Comparison of ENCODE assay signal across 20 cellular contexts in the genomic region with DNA sequence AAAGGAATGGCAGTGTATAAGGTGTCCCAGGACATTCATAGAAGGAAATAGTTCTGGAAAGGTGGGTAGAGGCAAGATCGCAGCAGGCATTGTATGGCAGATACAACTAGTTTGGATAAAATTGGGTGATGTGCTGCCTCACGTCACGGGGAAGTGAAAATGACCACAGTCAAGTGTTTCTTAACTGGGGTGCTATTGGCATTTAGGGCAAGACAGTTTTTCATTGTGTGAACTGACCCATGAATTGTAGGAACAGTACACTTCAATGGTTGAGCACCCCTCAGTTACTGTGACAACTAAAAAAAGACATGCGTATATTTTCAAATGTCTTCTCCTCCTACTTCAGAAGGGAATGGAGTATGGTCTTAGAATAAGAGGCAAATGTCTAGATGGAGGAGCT. TPM values are rescaled to one million over a fixed set of nuclear protein-coding genes. Genes with fewer than 3 reads are reported as not detected.
DNase-seq lines count a peak whose midpoint lies in the region; ATAC-seq lines count a peak whose summit lies in the region.
"Had no signal": no experiment of that assay in that cellular context is flagged by ENCODE, and none has a peak within 500 bp of the region (broad histone marks: within the 10 kb centered on the region; RNA-seq: fewer than 3 reads in every experiment).

No MANE protein-coding gene starts in this region.

- DNase-seq in SK-N-MC (ENCODE audit: low read depth, low spot score) (no peak), C1 segment of cervical spinal cord (lab: John Stamatoyannopoulos, UW) (no peak)
- no peak for DNase-seq in activated CD4-positive, alpha-beta T cell treated with anti-CD3 and anti-CD28 coated beads for 48 hours
- DNase-seq: AML-193; Calu3; CD4-positive, alpha-beta memory T cell; GF-D8; Karpas-422; NCI-H1105 treated with DMSO at 0.1 percent for 48 hours; NCI-H187; NCI-H226; NCI-H524 treated with DMSO at 0.1 percent for 48 hours; OCI-M1; Right ventricle myocardium superior; T1000 had no signal

- no peaks in the 10 kb centered on the region for H3K9me3 Mint-ChIP-seq in IgD-negative memory B cell
- H3K9me3 Mint-ChIP-seq in stimulated activated memory B cell treated with anti-CD40 and anti-IgM and Interleukin-4, amounts not matched to agents 10 μg/mL and 1 μg/mL and 100 μg/mL, for 72 hours: no peaks in the 10 kb centered on the region

- no peak overlapping the region for H3K4me3 ChIP-seq in SK-N-MC

- H3K36me3 ChIP-seq in SK-N-MC (ENCODE audit: insufficient read depth, low read length): no peaks in the 10 kb centered on the region

- no peaks in the 10 kb centered on the region for H3K36me3 Mint-ChIP-seq in IgD-negative memory B cell
- no peaks in the 10 kb centered on the region for H3K36me3 Mint-ChIP-seq in stimulated activated memory B cell treated with anti-CD40 and anti-IgM and Interleukin-4, amounts not matched to agents 10 μg/mL and 1 μg/mL and 100 μg/mL, for 72 hours
- H3K36me3 Mint-ChIP-seq: CD4-positive, alpha-beta memory T cell had no signal

- H3K27ac Mint-ChIP-seq in IgD-negative memory B cell: peak overlapping the region; percentile 0 to 64 (median 36)
- peak overlapping the region; percentile 95 for H3K27ac Mint-ChIP-seq in stimulated activated memory B cell treated with anti-CD40 and anti-IgM and Interleukin-4, amounts not matched to agents 10 μg/mL and 1 μg/mL and 100 μg/mL, for 72 hours
- H3K27ac Mint-ChIP-seq: CD4-positive, alpha-beta memory T cell had no signal

- peak overlapping the region in 2 of 4 donors; percentile 3 to 64 for H3K4me3 Mint-ChIP-seq in IgD-negative memory B cell
- H3K4me3 Mint-ChIP-seq in stimulated activated memory B cell treated with anti-CD40 and anti-IgM and Interleukin-4, amounts not matched to agents 10 μg/mL and 1 μg/mL and 100 μg/mL, for 72 hours: peak overlapping the region; percentile 32
- H3K4me3 Mint-ChIP-seq: CD4-positive, alpha-beta memory T cell had no signal

- peaks cover 17 to 28% (median 28%) of the 10 kb centered on the region in 3 donors for H3K4me1 Mint-ChIP-seq in IgD-negative memory B cell
- peaks cover 61% of the 10 kb centered on the region for H3K4me1 Mint-ChIP-seq in stimulated activated memory B cell treated with anti-CD40 and anti-IgM and Interleukin-4, amounts not matched to agents 10 μg/mL and 1 μg/mL and 100 μg/mL, for 72 hours
- H3K4me1 Mint-ChIP-seq: CD4-positive, alpha-beta memory T cell had no signal

- H3K27ac ChIP-seq in SK-N-MC: peak overlapping the region; percentile 58

- no peaks in the 10 kb centered on the region for H3K9me3 ChIP-seq in SK-N-MC (ENCODE audit: low read depth, low read length)

- H3K9ac ChIP-seq in SK-N-MC (ENCODE audit: insufficient read length): no peak overlapping the region

- peak; percentile 62 for ATAC-seq in GM18498 (IDR thresholded peaks at IDR 0.05; ENCODE audit: unreplicated experiment)
- ATAC-seq in stimulated activated memory B cell treated with anti-CD40 and anti-IgM and Interleukin-4, amounts not matched to agents 10 μg/mL and 1 μg/mL and 100 μg/mL, for 72 hours: peak; percentile 94
- ATAC-seq in HG02588 (IDR thresholded peaks at IDR 0.05; ENCODE audit: unreplicated experiment): no peak
- no peak for ATAC-seq in GM19023 (IDR thresholded peaks at IDR 0.05; ENCODE audit: unreplicated experiment)

- no peaks in the 10 kb centered on the region for H3K27me3 Mint-ChIP-seq in IgD-negative memory B cell
- H3K27me3 Mint-ChIP-seq in stimulated activated memory B cell treated with anti-CD40 and anti-IgM and Interleukin-4, amounts not matched to agents 10 μg/mL and 1 μg/mL and 100 μg/mL, for 72 hours: no peaks in the 10 kb centered on the region

RNA-seq across cellular contexts. Expression of a gene that starts 22.3 kb away (rescaled TPM):
- polyA plus RNA-seq in IgD-negative memory B cell: 31.0 TPM

Comparison
In these comparisons a context has a peak if more than half of its experiments do, and no peak if none do; other contexts are left out.
1. ATAC-seq: peak in GM18498 (single experiment) and stimulated activated memory B cell treated with anti-CD40 and anti-IgM and Interleukin-4, amounts not matched to agents 10 μg/mL and 1 μg/mL and 100 μg/mL, for 72 hours (single experiment); none in HG02588 (single experiment) and GM19023 (single experiment).